ENCODE assay signal across 19 cellular contexts in genomic region chr10:131496351-131497052, GRCh38.
"Had no signal": no experiment of that assay in that cellular context is flagged by ENCODE, and none has a peak within 500 bp of the region (broad histone marks: within the 10 kb centered on the region; RNA-seq: fewer than 3 reads in every experiment).

No MANE protein-coding gene starts in this region.

- H3K27me3 Mint-ChIP-seq: stimulated activated naive B cell treated with anti-CD40 and anti-IgM and Interleukin-4, amounts not matched to agents 10 μg/mL and 1 μg/mL and 100 μg/mL, for 72 hours had no signal

- H3K4me3 ChIP-seq: coronary artery, heart left ventricle, mucosa of descending colon, ovary, sigmoid colon, skin epidermis, testis, tibial nerve had no signal

- H3K27me3 ChIP-seq: heart left ventricle, ovary, sigmoid colon, testis, tibial nerve had no signal

- H3K36me3 Mint-ChIP-seq: stimulated activated naive B cell treated with anti-CD40 and anti-IgM and Interleukin-4, amounts not matched to agents 10 μg/mL and 1 μg/mL and 100 μg/mL, for 72 hours had no signal

- FAIRE-seq: frontal cortex, islet of Langerhans had no signal

- H3K4me1 ChIP-seq: heart left ventricle, sigmoid colon, testis, tibial nerve had no signal

- H3K27ac ChIP-seq: coronary artery, heart left ventricle, ovary, sigmoid colon, skin epidermis, testis, tibial nerve had no signal

- H3K9me3 ChIP-seq: testis had no signal

- H3K27ac Mint-ChIP-seq: naive thymus-derived CD8-positive, alpha-beta T cell; stimulated activated naive B cell treated with anti-CD40 and anti-IgM and Interleukin-4, amounts not matched to agents 10 μg/mL and 1 μg/mL and 100 μg/mL, for 72 hours; stimulated activated naive CD8-positive, alpha-beta T cell treated with anti-CD3 and anti-CD28 coated beads, Interleukin-15, amount 100 ng/mL, for 72 hours had no signal

- H3K4me3 Mint-ChIP-seq: naive thymus-derived CD8-positive, alpha-beta T cell; stimulated activated naive B cell treated with anti-CD40 and anti-IgM and Interleukin-4, amounts not matched to agents 10 μg/mL and 1 μg/mL and 100 μg/mL, for 72 hours; stimulated activated naive CD8-positive, alpha-beta T cell treated with anti-CD3 and anti-CD28 coated beads, Interleukin-15, amount 100 ng/mL, for 72 hours had no signal

- ATAC-seq: mucosa of descending colon; naive thymus-derived CD8-positive, alpha-beta T cell; stimulated activated naive B cell treated with anti-CD40 and anti-IgM and Interleukin-4, amounts not matched to agents 10 μg/mL and 1 μg/mL and 100 μg/mL, for 72 hours; stimulated activated naive CD8-positive, alpha-beta T cell treated with anti-CD3 and anti-CD28 coated beads, Interleukin-15, amount 100 ng/mL, for 72 hours had no signal

- DNase-seq: effector CD4-positive, alpha-beta T cell; heart left ventricle; hippocampal formation; kidney glomerular epithelial cell; mammary epithelial cell; mucosa of descending colon; ovary; sigmoid colon; stimulated activated CD4-positive, alpha-beta T cell treated with anti-CD3 and anti-CD28 coated beads, Interleukin-2, amount 100 ng/mL, for 24 hours; stimulated activated CD4-positive, alpha-beta T cell treated with anti-CD3 and anti-CD28 coated beads, Interleukin-4, amount 100 ng/mL, for 4 hours; stimulated activated naive B cell treated with anti-CD40 and anti-IgM and Interleukin-4, amounts not matched to agents 10 μg/mL and 1 μg/mL and 100 μg/mL, for 72 hours; stimulated activated naive CD8-positive, alpha-beta T cell treated with anti-CD3 and anti-CD28 coated beads, Interleukin-15, amount 100 ng/mL, for 72 hours; testis had no signal

- H3K4me1 Mint-ChIP-seq: naive thymus-derived CD8-positive, alpha-beta T cell; stimulated activated naive B cell treated with anti-CD40 and anti-IgM and Interleukin-4, amounts not matched to agents 10 μg/mL and 1 μg/mL and 100 μg/mL, for 72 hours; stimulated activated naive CD8-positive, alpha-beta T cell treated with anti-CD3 and anti-CD28 coated beads, Interleukin-15, amount 100 ng/mL, for 72 hours had no signal

- H3K36me3 ChIP-seq: heart left ventricle, ovary, sigmoid colon, tibial nerve had no signal
